In genomic region chr15:92117301-92117731, GRCh38 we compare ENCODE assay signal across 18 cellular contexts.
DNase-seq lines count a peak whose midpoint lies in the region; ATAC-seq and TF ChIP-seq lines count a peak whose summit lies in the region.
"Had no signal": no experiment of that assay in that cellular context is flagged by ENCODE, and none has a peak within 500 bp of the region (broad histone marks: within the 10 kb centered on the region; RNA-seq: fewer than 3 reads in every experiment).

No MANE protein-coding gene starts in this region.

- intact Hi-C loops in sciatic nerve (cut with DNase I): no loop called here

- peak overlapping the region; percentile 11; the same call in 1 of the 2 replicates for H3K9ac ChIP-seq in HUES64 (ENCODE audit: low read depth, low read length)
- H3K9ac ChIP-seq: neural progenitor cell had no signal

- TF ChIP-seq CTCF in fibroblast of pulmonary artery (IDR thresholded peaks at IDR 0.05; ENCODE audit: low read length, missing control alignments): no peak

- no peak overlapping the region for H3K4me3 ChIP-seq in HUES64 (ENCODE audit: low read length)
- H3K4me3 ChIP-seq in fibroblast of pulmonary artery (replicated peaks; ENCODE audit: low read depth, low read length): no peak overlapping the region
- H3K4me3 ChIP-seq: ascending aorta, colonic mucosa, neural progenitor cell, testis had no signal

- ATAC-seq in sciatic nerve: peak; percentile 60
- ATAC-seq: left colon had no signal

- H3K36me3 ChIP-seq in HUES64 (ENCODE audit: insufficient read depth, low read length): 0 out of 2 replicates have a peak, but pooled peaks cover 2% of the 10 kb centered on the region
- H3K36me3 ChIP-seq: colonic mucosa, neural progenitor cell, WERI-Rb-1 had no signal

- peaks cover 6% of the 10 kb centered on the region for H3K9me3 ChIP-seq in HUES64 (ENCODE audit: insufficient read depth, low read depth, low read length)
- H3K9me3 ChIP-seq: ascending aorta, colonic mucosa, testis had no signal

- in situ Hi-C loops in G401 (cut with HindIII; ENCODE audit: low sequenced_read_pairs): no loop called here

- WGBS in HUES64: 79% methylated on average over 9 of the region's 11 CpGs

- peak; percentile 20 for DNase-seq in G401 (ENCODE audit: low spot score)
- DNase-seq in fibroblast of pulmonary artery (ENCODE audit: low read depth): peak; percentile 67
- peak; percentile 49 for DNase-seq in sciatic nerve (ENCODE audit: low spot score)
- no peak for DNase-seq in epidermal melanocyte (ENCODE audit: insufficient read length, low spot score)
- no peak for DNase-seq in COR-L47 (lab: John Stamatoyannopoulos, UW)
- no peak for DNase-seq in activated T-cell treated with anti-CD3 and anti-CD28 coated beads, Interleukin-2, amount 50 U/mL, for 48 hours
- DNase-seq: activated CD4-positive, alpha-beta T cell treated with anti-CD3 and anti-CD28 coated beads, Interleukin-2, amount 50 U/mL, for 4 hours; colonic mucosa; DND-41; left colon; NCI-H2107; NCI-H526 treated with DMSO at 0.1 percent for 48 hours; SIG-M5; testis; WERI-Rb-1 had no signal

- peaks cover 58% of the 10 kb centered on the region for H3K4me1 ChIP-seq in HUES64 (ENCODE audit: insufficient read depth, low read length)
- H3K4me1 ChIP-seq: colonic mucosa, testis had no signal

- no peaks in the 10 kb centered on the region; the same call in 1 of the 2 replicates for H3K27me3 ChIP-seq in HUES64 (ENCODE audit: insufficient read depth, low read length)
- H3K27me3 ChIP-seq: ascending aorta, colonic mucosa, neural progenitor cell, testis had no signal

- peak overlapping the region; percentile 87 for H3K27ac ChIP-seq in HUES64 (ENCODE audit: low read depth, low read length)
- H3K27ac ChIP-seq: ascending aorta, colonic mucosa, neural progenitor cell, testis, WERI-Rb-1 had no signal

Comparison
In these comparisons a context has a peak if more than half of its experiments do, and no peak if none do; other contexts are left out.
1. DNase-seq: peak in G401 (single experiment), fibroblast of pulmonary artery (single experiment) and sciatic nerve (single experiment); none in epidermal melanocyte (single experiment), COR-L47 (single experiment) and activated T-cell treated with anti-CD3 and anti-CD28 coated beads, Interleukin-2, amount 50 U/mL, for 48 hours (0 of 2).